24 cellular contexts compared by ENCODE assay signal in genomic region chr6:16851044-16851540, GRCh38.
A peak's percentile ranks its signal among the peaks of the same experiment; 100 is the strongest.
DNase-seq lines count a peak whose midpoint lies in the region; ATAC-seq, FAIRE-seq and TF ChIP-seq lines count a peak whose summit lies in the region.
"Had no signal": no experiment of that assay in that cellular context is flagged by ENCODE, and none has a peak within 500 bp of the region (broad histone marks: within the 10 kb centered on the region; RNA-seq: fewer than 3 reads in every experiment).

No MANE protein-coding gene starts in this region.

- no peak overlapping the region for H3K23ac ChIP-seq in H1 (ENCODE audit: insufficient read length)

- H3K4ac ChIP-seq in H1 (replicated peaks; ENCODE audit: insufficient read length, low read depth, low read length): no peak overlapping the region

- H3K4me1 ChIP-seq in A673 (ENCODE audit: insufficient read depth, low read length, poor library complexity, severe bottlenecking) (peaks cover 37% of the 10 kb centered on the region), H1 (replicated peaks in 1 of 4; ENCODE audit: control insufficient read depth in 3 of 4, insufficient read depth in 4 of 4, low read length in 3 of 4) (0 out of 7 replicates have a peak, but pooled peaks cover 0 to 2% (median 0%) of the 10 kb centered on the region in 4 experiments)
- no peaks in the 10 kb centered on the region for H3K4me1 ChIP-seq in CD8-positive, alpha-beta T cell (ENCODE audit: insufficient read depth, low read length)

- H4K20me1 ChIP-seq in H1 (replicated peaks in 1 of 2; ENCODE audit: control insufficient read depth in 1 of 2, insufficient read depth in 2 of 2, low read length in 2 of 2): no peaks in the 10 kb centered on the region

- intact Hi-C loops in A673 (cut with micrococcal nuclease; ENCODE audit: unreplicated experiment): loop anchor here (1.0 kb wide), 1 partner anchor 96 kb away; no protein-coding TSS in a partner anchor
- intact Hi-C loops in CD8-positive, alpha-beta T cell (cut with DNase I, micrococcal nuclease): no loop called here

- H3K9me3 Mint-ChIP-seq in CD8-positive, alpha-beta T cell: no peaks in the 10 kb centered on the region
- H3K9me3 Mint-ChIP-seq: activated T-cell treated with anti-CD3 and anti-CD28 coated beads, Interleukin-2, amount 50 U/mL, for 4 hours; GM23338; naive B cell had no signal

- WGBS in H1 (ENCODE audit: extremely low coverage in 1 of 2, insufficient coverage in 1 of 2, insufficient read length in 1 of 2, insufficient replicate concordance in 2 of 2, low coverage in 1 of 2, low lambda C conversion rate in 2 of 2, missing lambda C conversion rate in 1 of 2), 2 experiments: 99% methylated on average over 3 of the region's 3 CpGs; no CpG with 5 or more reads in 1 of the 2 experiments

- no peak overlapping the region for H2BK5ac ChIP-seq in H1 (ENCODE audit: low read depth, low read length)

- TF ChIP-seq EP300 in H1 (IDR thresholded peaks at IDR 0.05; ENCODE audit: borderline replicate concordance in 1 of 2, low read depth in 2 of 2, low read length in 2 of 2): no peak

- H4K8ac ChIP-seq in H1 (ENCODE audit: extremely low read depth, insufficient read depth, low read length): no peak overlapping the region

- peak overlapping the region; percentile 51; the same call in 1 of the 2 replicates for H2AFZ ChIP-seq in H1 (ENCODE audit: low read length)

- H4K91ac ChIP-seq in H1 (replicated peaks; ENCODE audit: insufficient read length, low read length): no peak overlapping the region

- no peak overlapping the region for H2BK15ac ChIP-seq in H1 (ENCODE audit: low read length)

- no peaks in the 10 kb centered on the region for H3K36me3 Mint-ChIP-seq in CD8-positive, alpha-beta T cell
- H3K36me3 Mint-ChIP-seq: naive B cell had no signal

- H3K4me2 ChIP-seq in H1 (ENCODE audit: insufficient read depth in 1 of 2, low read depth in 2 of 2, low read length in 2 of 2): no peak overlapping the region
- H3K4me2 ChIP-seq: A549, GM23338 had no signal

- H2AK5ac ChIP-seq in H1 (ENCODE audit: low read depth, low read length): no peak overlapping the region

- BruUV-seq in A673 (replicated peaks; lab: Mats Ljungman, UMichigan): no TSS peak

- ATAC-seq in GM19397 (IDR thresholded peaks at IDR 0.05; ENCODE audit: unreplicated experiment) (no peak), GM21423 (IDR thresholded peaks at IDR 0.05; ENCODE audit: unreplicated experiment) (no peak)
- no peak for ATAC-seq in CD8-positive, alpha-beta T cell
- ATAC-seq: A549, gastrocnemius medialis, left ventricle myocardium superior, T-helper 17 cell had no signal

- H3K36me3 ChIP-seq in A673 (ENCODE audit: insufficient read depth, low read length, poor library complexity, severe bottlenecking) (no peaks in the 10 kb centered on the region), H1 (ENCODE audit: control insufficient read depth in 2 of 4, insufficient read depth in 4 of 4, low read length in 3 of 4) (no peaks in the 10 kb centered on the region)
- H3K36me3 ChIP-seq in CD8-positive, alpha-beta T cell (ENCODE audit: insufficient read depth, low read length): no peaks in the 10 kb centered on the region
- H3K36me3 ChIP-seq: gastrocnemius medialis, upper lobe of left lung had no signal

- DNase-seq in A673 (ENCODE audit: low spot score): peak; percentile 71
- peak; percentile 13 for DNase-seq in EL
- DNase-seq in NCI-H69 (lab: John Stamatoyannopoulos, UW): peak; percentile 95
- DNase-seq in H1 (ENCODE audit: low read depth in 1 of 2, low spot score in 2 of 2): no peak
- no peak for DNase-seq in SHP77 treated with DMSO at 0.1 percent for 48 hours (lab: John Stamatoyannopoulos, UW)
- no peak for DNase-seq in CD8-positive, alpha-beta T cell
- DNase-seq: activated CD4-positive, alpha-beta T cell treated with anti-CD3 and anti-CD28 coated beads for 48 hours; activated T-cell treated with anti-CD3 and anti-CD28 coated beads, Interleukin-2, amount 50 U/mL, for 4 hours; gastrocnemius medialis; left ventricle myocardium superior; naive B cell; NCI-H1092; NCI-H226; occipital lobe; T-helper 17 cell; upper lobe of left lung had no signal

- TF ChIP-seq RAD21 in H1 (IDR thresholded peaks at IDR 0.05 in 1 of 2, conservative IDR thresholded peaks at IDR 0.05 in 1 of 2; ENCODE audit: low read depth in 2 of 2, low read length in 2 of 2): no peak

- H4K5ac ChIP-seq in H1 (ENCODE audit: insufficient read length, low read depth, low read length): no peak overlapping the region

- POLR2A ChIA-PET in A673 (lab: Charles Lee; ENCODE audit: low non-redundant PET) (no interaction called here), H1 (lab: Charles Lee; ENCODE audit: partially characterized antibody) (no interaction called here)
- POLR2A ChIA-PET in CD8-positive, alpha-beta T cell (lab: Charles Lee): no interaction called here

- no peaks in the 10 kb centered on the region for H3K79me2 ChIP-seq in H1 (ENCODE audit: control insufficient read depth in 1 of 2, insufficient read depth in 2 of 2, low read length in 2 of 2)

- peaks cover 13% of the 10 kb centered on the region for H3K4me1 Mint-ChIP-seq in CD8-positive, alpha-beta T cell (ENCODE audit: low read depth)

- H2BK120ac ChIP-seq in H1 (replicated peaks; ENCODE audit: low read depth, low read length): no peak overlapping the region

- H3K18ac ChIP-seq in H1 (ENCODE audit: extremely low read depth, low read length): no peak overlapping the region

- H3K9me3 ChIP-seq in A673 (ENCODE audit: low read depth, low read length, poor library complexity, severe bottlenecking) (no peaks in the 10 kb centered on the region), H1 (ENCODE audit: insufficient read depth in 2 of 2, low read depth in 1 of 2, low read length in 1 of 2) (no peaks in the 10 kb centered on the region)
- H3K9me3 ChIP-seq in CD8-positive, alpha-beta T cell (ENCODE audit: low read length): no peaks in the 10 kb centered on the region
- H3K9me3 ChIP-seq: A549, gastrocnemius medialis, upper lobe of left lung had no signal

- H2BK12ac ChIP-seq in H1 (ENCODE audit: low read depth, low read length): no peak overlapping the region

- H3K23me2 ChIP-seq in H1 (ENCODE audit: low read depth, low read length): no peaks in the 10 kb centered on the region

- no peak for FAIRE-seq in H1 (lab: Jason Lieb, UNC)
- FAIRE-seq: A549, G401.6, islet of Langerhans had no signal

- H3K27me3 Mint-ChIP-seq in CD8-positive, alpha-beta T cell (ENCODE audit: low read depth): peaks cover 12% of the 10 kb centered on the region

- no peak overlapping the region for H3K14ac ChIP-seq in H1 (ENCODE audit: insufficient read length)

- H3K4me3 Mint-ChIP-seq in CD8-positive, alpha-beta T cell: no peak overlapping the region
- H3K4me3 Mint-ChIP-seq: activated T-cell treated with anti-CD3 and anti-CD28 coated beads, Interleukin-2, amount 50 U/mL, for 4 hours; GM23338; naive B cell; T-helper 17 cell had no signal

- H3K4me3 ChIP-seq in A673 (ENCODE audit: low read depth, low read length, poor library complexity, severe bottlenecking): no peak overlapping the region
- H3K4me3 ChIP-seq in H1 (ENCODE audit: extremely low read depth in 1 of 4, insufficient read depth in 2 of 4, low read depth in 3 of 4, low read length in 4 of 4): no peak overlapping the region
- no peak overlapping the region for H3K4me3 ChIP-seq in CD8-positive, alpha-beta T cell (ENCODE audit: low read depth, low read length)
- H3K4me3 ChIP-seq: A549, gastrocnemius medialis, GM23338, skin epidermis, upper lobe of left lung had no signal

- H3K27ac Mint-ChIP-seq in CD8-positive, alpha-beta T cell: no peak overlapping the region
- H3K27ac Mint-ChIP-seq: T-helper 17 cell had no signal

- H3K27ac ChIP-seq in A673 (ENCODE audit: low read depth, low read length, poor library complexity, severe bottlenecking) (peak overlapping the region; percentile 52), H1 (ENCODE audit: low read depth, low read length) (no peak overlapping the region)
- no peak overlapping the region for H3K27ac ChIP-seq in CD8-positive, alpha-beta T cell (ENCODE audit: low read depth, low read length)
- H3K27ac ChIP-seq: C4-2B, skin epidermis, upper lobe of left lung had no signal

- H3K27me3 ChIP-seq in A673 (replicated peaks; ENCODE audit: insufficient read depth, low read depth, low read length, poor library complexity): no peaks in the 10 kb centered on the region
- H3K27me3 ChIP-seq in H1 (replicated peaks in 1 of 4; ENCODE audit: control insufficient read depth in 3 of 4, extremely low read depth in 1 of 4, insufficient read depth in 3 of 4, low read length in 3 of 4): no peaks in the 10 kb centered on the region
- no peaks in the 10 kb centered on the region for H3K27me3 ChIP-seq in CD8-positive, alpha-beta T cell (ENCODE audit: insufficient read depth, low read length)
- H3K27me3 ChIP-seq: gastrocnemius medialis, upper lobe of left lung had no signal

- H2BK20ac ChIP-seq in H1 (ENCODE audit: low read length): no peak overlapping the region

- TF ChIP-seq POLR2A in H1 (IDR thresholded peaks at IDR 0.05; ENCODE audit: control extremely low read depth in 1 of 2, low read depth in 2 of 2, low read length in 2 of 2): no peak

- H3K56ac ChIP-seq in H1 (replicated peaks; ENCODE audit: insufficient read length, low read depth, low read length): no peak overlapping the region

- no peak overlapping the region for H3K9ac ChIP-seq in H1 (replicated peaks in 1 of 4; ENCODE audit: extremely low read depth in 1 of 4, low read depth in 3 of 4, low read length in 3 of 4)

- no peak for TF ChIP-seq CTCF in A673 (conservative IDR thresholded peaks at IDR 0.05; ENCODE audit: low read depth, low read length)
- no peak for TF ChIP-seq CTCF in H1 (IDR thresholded peaks at IDR 0.05; ENCODE audit: control extremely low read depth in 1 of 3, insufficient read depth in 1 of 3, low read depth in 1 of 3, low read length in 3 of 3)
- no peak for TF ChIP-seq CTCF in CD8-positive, alpha-beta T cell (IDR thresholded peaks at IDR 0.05)

- CTCF ChIA-PET in A673 (lab: Charles Lee): no interaction called here
- CTCF ChIA-PET in H1 (lab: Charles Lee; ENCODE audit: partially characterized antibody): interaction anchor here (1.1 to 1.6 kb wide), 2 partner anchors 11 to 80 kb away, joined by 3 read pairs; no protein-coding TSS in a partner anchor
- CTCF ChIA-PET in CD8-positive, alpha-beta T cell (lab: Charles Lee): no interaction called here

- H3K79me1 ChIP-seq in H1 (ENCODE audit: low read depth, low read length): no peaks in the 10 kb centered on the region

TF ChIP-seq in H1, 55 proteins besides CTCF, POLR2A, EP300 and RAD21:
- TF ChIP-seq SIRT6 (IDR thresholded peaks at IDR 0.05; ENCODE audit: low read length) (no peak), TEAD4 (IDR thresholded peaks at IDR 0.05; ENCODE audit: low read depth, low read length) (no peak), CHD2 (IDR thresholded peaks at IDR 0.05; ENCODE audit: low read length) (no peak), EZH2 (IDR thresholded peaks at IDR 0.05; ENCODE audit: low read depth, low read length, severe bottlenecking) (no peak)

Comparison
In these comparisons a context has a peak if more than half of its experiments do, and no peak if none do; other contexts are left out.
1. DNase-seq: peak in A673 (single experiment), EL (single experiment) and NCI-H69 (single experiment); none in H1 (0 of 2), SHP77 treated with DMSO at 0.1 percent for 48 hours (single experiment) and CD8-positive, alpha-beta T cell (0 of 7).